Comparison of ENCODE assay signal across 1 cellular context in genomic region chr6:42745083-42745637, GRCh38.
A peak's percentile ranks its signal among the peaks of the same experiment; 100 is the strongest.
TF ChIP-seq lines count a peak whose summit lies in the region.

No MANE protein-coding gene starts in this region.

TF ChIP-seq in K562, 482 proteins besides CTCF, POLR2A, EP300 and RAD21 (continued from another document and continues in another):
- TF ChIP-seq ZBTB26 (CRISPR knock-in tag; IDR thresholded peaks at IDR 0.05) = 0 out of 2 replicates have a peak, but pooled peaks have one; percentile 47
- peak in 1 of 2 experiments; percentile 29; a peak in 2 of 4 replicates for TF ChIP-seq NRF1 (conservative IDR thresholded peaks at IDR 0.05 in 1 of 2, IDR thresholded peaks at IDR 0.05 in 1 of 2)
- no peak for TF ChIP-seq RUNX1 (IDR thresholded peaks at IDR 0.05; ENCODE audit: low read depth)
- no peak for TF ChIP-seq THAP7 (CRISPR knock-in tag; IDR thresholded peaks at IDR 0.05)
- TF ChIP-seq OTX1 (CRISPR knock-in tag; IDR thresholded peaks at IDR 0.05) = no peak
- TF ChIP-seq DACH1 (IDR thresholded peaks at IDR 0.05; ENCODE audit: partially characterized antibody) = no peak
- no peak for TF ChIP-seq ELF1 (tag; IDR thresholded peaks at IDR 0.05)
- TF ChIP-seq EGR1 (conservative IDR thresholded peaks at IDR 0.05) = no peak
- TF ChIP-seq TBP (optimal IDR thresholded peaks at IDR 0.05; ENCODE audit: low read depth, low read length) = no peak
- TF ChIP-seq RBBP5 (IDR thresholded peaks at IDR 0.05; ENCODE audit: borderline replicate concordance, insufficient read depth, low read length, poor library complexity, severe bottlenecking) = no peak
- no peak for TF ChIP-seq ZFPM2 (CRISPR knock-in tag; IDR thresholded peaks at IDR 0.05)
- no peak for TF ChIP-seq HSF4 (CRISPR knock-in tag; IDR thresholded peaks at IDR 0.05; ENCODE audit: borderline replicate concordance)
- TF ChIP-seq HDGF (IDR thresholded peaks at IDR 0.05) = 0 out of 2 replicates have a peak, but pooled peaks have one; percentile 18
- peak; percentile 70; the same call in 1 of the 2 replicates for TF ChIP-seq ZNF695 (CRISPR knock-in tag; IDR thresholded peaks at IDR 0.05)
- no peak for TF ChIP-seq BMI1 (IDR thresholded peaks at IDR 0.05; ENCODE audit: low read length)
- TF ChIP-seq HEY1 (CRISPR knock-in tag; IDR thresholded peaks at IDR 0.05; ENCODE audit: borderline replicate concordance) = no peak
- no peak for TF ChIP-seq SMARCA5 (IDR thresholded peaks at IDR 0.05)
- no peak for TF ChIP-seq ZNF124 (CRISPR knock-in tag; IDR thresholded peaks at IDR 0.05)
- TF ChIP-seq ZNF121 (CRISPR knock-in tag; conservative IDR thresholded peaks at IDR 0.05) = no peak
- TF ChIP-seq SIN3A (IDR thresholded peaks at IDR 0.05; ENCODE audit: borderline replicate concordance in 2 of 2, control insufficient read depth in 1 of 2, low read depth in 2 of 2, low read length in 2 of 2) = peak; percentile 30 to 58; a peak in 1 of 4 replicates
- TF ChIP-seq ETS1 (conservative IDR thresholded peaks at IDR 0.05; ENCODE audit: control insufficient read depth, low read depth, low read length) = peak; percentile 68
- peak; percentile 54; the same call in 1 of the 2 replicates for TF ChIP-seq MTF1 (CRISPR knock-in tag; IDR thresholded peaks at IDR 0.05; ENCODE audit: borderline replicate concordance)
- TF ChIP-seq SAP30 (IDR thresholded peaks at IDR 0.05; ENCODE audit: borderline replicate concordance, insufficient read depth, low read depth, low read length, poor library complexity, severe bottlenecking) = no peak
- TF ChIP-seq ZNF41 (CRISPR knock-in tag; conservative IDR thresholded peaks at IDR 0.05) = 0 out of 2 replicates have a peak, but pooled peaks have one; percentile 27
- TF ChIP-seq NBN (IDR thresholded peaks at IDR 0.05; ENCODE audit: low read depth) = no peak
- TF ChIP-seq PPARD (CRISPR knock-in tag; IDR thresholded peaks at IDR 0.05) = peak; percentile 31; the same call in 1 of the 2 replicates
- no peak for TF ChIP-seq STAG1 (CRISPR knock-in tag; IDR thresholded peaks at IDR 0.05; ENCODE audit: borderline replicate concordance)
- no peak for TF ChIP-seq ZBTB34 (CRISPR knock-in tag; IDR thresholded peaks at IDR 0.05)
- TF ChIP-seq MEF2D (tag; conservative IDR thresholded peaks at IDR 0.05; ENCODE audit: low read depth) = no peak
- TF ChIP-seq CHD4 (IDR thresholded peaks at IDR 0.05; ENCODE audit: insufficient read depth, insufficient replicate concordance, low read depth, low read length, poor library complexity, severe bottlenecking) = no peak
- TF ChIP-seq FOXA1 (IDR thresholded peaks at IDR 0.05; ENCODE audit: borderline replicate concordance) = no peak
- TF ChIP-seq CHD7 (IDR thresholded peaks at IDR 0.05; ENCODE audit: low read depth, low read length) = no peak
- TF ChIP-seq PYGO2 (tag; IDR thresholded peaks at IDR 0.05) = no peak
- no peak for TF ChIP-seq ZNF77 (CRISPR knock-in tag; IDR thresholded peaks at IDR 0.05)
- peak; percentile 64; the same call in 1 of the 2 replicates for TF ChIP-seq IFI16 (CRISPR knock-in tag; IDR thresholded peaks at IDR 0.05)
- TF ChIP-seq TAF7 (tag; IDR thresholded peaks at IDR 0.05) = no peak
- TF ChIP-seq TFAP4 (CRISPR knock-in tag; IDR thresholded peaks at IDR 0.05; ENCODE audit: borderline replicate concordance) = peak; percentile 90
- peak; percentile 29; the same call in 1 of the 2 replicates for TF ChIP-seq THAP12 (CRISPR knock-in tag; IDR thresholded peaks at IDR 0.05)
- TF ChIP-seq MBD2 (IDR thresholded peaks at IDR 0.05; ENCODE audit: borderline replicate concordance, low read depth) = no peak
- TF ChIP-seq IRF2 (CRISPR knock-in tag; IDR thresholded peaks at IDR 0.05) = no peak
- no peak for TF ChIP-seq XRCC5 (IDR thresholded peaks at IDR 0.05; ENCODE audit: low read depth, low read length)
- no peak for TF ChIP-seq ZNF507 (tag; conservative IDR thresholded peaks at IDR 0.05)
